In genomic region chr12:101581190-101581589, GRCh38 we compare ENCODE assay signal across 2 cellular contexts.
TF ChIP-seq lines count a peak whose summit lies in the region.

No MANE protein-coding gene starts in this region.

TF ChIP-seq in GM23338, 12 proteins besides CTCF, POLR2A, EP300 and RAD21 (continued from another document):
- TF ChIP-seq ETS1 (IDR thresholded peaks at IDR 0.05) (no peak), STAT1 (IDR thresholded peaks at IDR 0.05; ENCODE audit: unreplicated experiment) (no peak), ZNF462 (CRISPR knock-in tag; IDR thresholded peaks at IDR 0.05) (no peak), EZH2phosphoT487 (IDR thresholded peaks at IDR 0.05; ENCODE audit: unreplicated experiment) (no peak), JUNB (IDR thresholded peaks at IDR 0.05; ENCODE audit: unreplicated experiment) (no peak), CREB1 (CRISPR knock-in tag; IDR thresholded peaks at IDR 0.05; ENCODE audit: low read depth) (no peak), EZH2 (IDR thresholded peaks at IDR 0.05; ENCODE audit: low read depth, unreplicated experiment) (no peak), NANOG (IDR thresholded peaks at IDR 0.05; ENCODE audit: borderline replicate concordance) (no peak), ZNF114 (CRISPR knock-in tag; IDR thresholded peaks at IDR 0.05) (no peak)
TF ChIP-seq in GM23338: peak in this region for 0.

TF ChIP-seq in WTC11, 78 proteins besides CTCF, POLR2A, EP300 and RAD21 (continued from another document):
- TF ChIP-seq PRDM15 (CRISPR knock-in tag; IDR thresholded peaks at IDR 0.05) (no peak), ZNF416 (CRISPR knock-in tag; IDR thresholded peaks at IDR 0.05) (no peak), CREM (CRISPR knock-in tag; IDR thresholded peaks at IDR 0.05) (no peak), MLX (CRISPR knock-in tag; IDR thresholded peaks at IDR 0.05) (no peak), SMAD3 (CRISPR knock-in tag; IDR thresholded peaks at IDR 0.05; ENCODE audit: borderline replicate concordance) (no peak)
